In genomic region chr12:117963836-117964235, GRCh38 we compare ENCODE assay signal across 41 cellular contexts. TPM values are rescaled to one million over a fixed set of nuclear protein-coding genes. Genes with fewer than 3 reads are reported as not detected.
"Had no signal": no experiment of that assay in that cellular context is flagged by ENCODE, and none has a peak within 500 bp of the region (broad histone marks: within the 10 kb centered on the region; RNA-seq: fewer than 3 reads in every experiment).

No MANE protein-coding gene starts in this region.

- H3K36me3 Mint-ChIP-seq: activated naive CD4-positive, alpha-beta T cell treated with anti-CD3 and anti-CD28 coated beads, Interleukin-2, amount 10 ng/mL, durations not matched to agents 7 days and 5 days; activated naive CD4-positive, alpha-beta T cell treated with anti-CD3 and anti-CD28 coated beads, Interleukin-2, amount 50 U/mL, for 24 hours; activated naive CD8-positive, alpha-beta T cell; activated naive CD8-positive, alpha-beta T cell treated with anti-CD3 and anti-CD28 coated beads for 36 hours; activated naive CD8-positive, alpha-beta T cell treated with anti-CD3 and anti-CD28 coated beads, Interleukin-2, amount 10 ng/mL, durations not matched to agents 7 days and 5 days; brain had no signal

- H3K9me3 ChIP-seq: adrenal gland, ascending aorta, body of pancreas, breast epithelium had no signal

- H3K27ac Mint-ChIP-seq: activated naive CD4-positive, alpha-beta T cell treated with anti-CD3 and anti-CD28 coated beads for 36 hours; activated naive CD4-positive, alpha-beta T cell treated with anti-CD3 and anti-CD28 coated beads, Interleukin-2, amount 10 ng/mL, durations not matched to agents 7 days and 5 days; activated naive CD4-positive, alpha-beta T cell treated with anti-CD3 and anti-CD28 coated beads, Interleukin-2, amount 50 U/mL, for 24 hours; activated naive CD4-positive, alpha-beta T cell treated with anti-CD3 and anti-CD28 coated beads, Interleukin-2, amount 50 U/mL, for 72 hours; activated naive CD8-positive, alpha-beta T cell; activated naive CD8-positive, alpha-beta T cell treated with anti-CD3 and anti-CD28 coated beads for 36 hours; activated naive CD8-positive, alpha-beta T cell treated with anti-CD3 and anti-CD28 coated beads, Interleukin-2, amount 10 ng/mL, durations not matched to agents 7 days and 5 days; activated naive CD8-positive, alpha-beta T cell treated with anti-CD3 and anti-CD28 coated beads, Interleukin-2, amount 50 U/mL, for 24 hours; activated T-cell treated with anti-CD3 and anti-CD28 coated beads, Interleukin-2, amount 50 U/mL, for 24 hours; activated T-cell treated with anti-CD3 and anti-CD28 coated beads, Interleukin-2, amount 50 U/mL, for 72 hours; activated T-helper 1 cell treated with anti-CD3 and anti-CD28 coated beads, Interleukin-12 subunit alpha, Interleukin-12 subunit beta, Interleukin-2, Interleukin-4 antibody, amounts not matched to agents 30 ng/mL and 10 ng/mL and 1 ng/mL, durations not matched to agents 14 hours and 24 hours and 36 hours; activated T-helper 17 cell treated with anti-CD3 and anti-CD28 coated beads, Interleukin-2, amount 50 U/mL, for 72 hours; activated T-helper 2 cell treated with anti-CD3 and anti-CD28 coated beads, Interferon-gamma antibody, Interleukin-2, Interleukin-4, amounts not matched to agents 10 μg/mL and 5 μg/mL and 100 μg/mL, durations not matched to agents 14 hours and 24 hours and 36 hours; brain had no signal

- H3K27me3 ChIP-seq: ascending aorta, body of pancreas had no signal

- H3K4me1 ChIP-seq: adrenal gland, ascending aorta, breast epithelium had no signal

- H3K9me3 Mint-ChIP-seq: activated naive CD4-positive, alpha-beta T cell treated with anti-CD3 and anti-CD28 coated beads for 36 hours; activated naive CD4-positive, alpha-beta T cell treated with anti-CD3 and anti-CD28 coated beads, Interleukin-2, amount 10 ng/mL, durations not matched to agents 7 days and 5 days; activated naive CD4-positive, alpha-beta T cell treated with anti-CD3 and anti-CD28 coated beads, Interleukin-2, amount 50 U/mL, for 24 hours; activated naive CD4-positive, alpha-beta T cell treated with anti-CD3 and anti-CD28 coated beads, Interleukin-2, amount 50 U/mL, for 72 hours; activated naive CD8-positive, alpha-beta T cell treated with anti-CD3 and anti-CD28 coated beads for 36 hours; activated naive CD8-positive, alpha-beta T cell treated with anti-CD3 and anti-CD28 coated beads, Interleukin-2, amount 10 ng/mL, durations not matched to agents 7 days and 5 days; activated naive CD8-positive, alpha-beta T cell treated with anti-CD3 and anti-CD28 coated beads, Interleukin-2, amount 50 U/mL, for 24 hours; activated T-cell treated with anti-CD3 and anti-CD28 coated beads, Interleukin-2, amount 50 U/mL, for 24 hours; activated T-cell treated with anti-CD3 and anti-CD28 coated beads, Interleukin-2, amount 50 U/mL, for 4 hours; activated T-cell treated with anti-CD3 and anti-CD28 coated beads, Interleukin-2, amount 50 U/mL, for 72 hours; activated T-helper 1 cell treated with anti-CD3 and anti-CD28 coated beads, Interleukin-12 subunit alpha, Interleukin-12 subunit beta, Interleukin-2, Interleukin-4 antibody, amounts not matched to agents 30 ng/mL and 10 ng/mL and 1 ng/mL, durations not matched to agents 14 hours and 24 hours and 36 hours; activated T-helper 17 cell treated with anti-CD3 and anti-CD28 coated beads, Interleukin-2, amount 50 U/mL, for 72 hours; activated T-helper 2 cell treated with anti-CD3 and anti-CD28 coated beads, Interferon-gamma antibody, Interleukin-2, Interleukin-4, amounts not matched to agents 10 μg/mL and 5 μg/mL and 100 μg/mL, durations not matched to agents 14 hours and 24 hours and 36 hours; brain; central memory CD8-positive, alpha-beta T cell had no signal

- H3K27ac ChIP-seq: adrenal gland, ascending aorta, body of pancreas, brain microvascular endothelial cell, breast epithelium, cardiac muscle cell had no signal

- H3K4me3 Mint-ChIP-seq: activated naive CD4-positive, alpha-beta T cell treated with anti-CD3 and anti-CD28 coated beads for 36 hours; activated naive CD4-positive, alpha-beta T cell treated with anti-CD3 and anti-CD28 coated beads, Interleukin-2, amount 10 ng/mL, durations not matched to agents 7 days and 5 days; activated naive CD4-positive, alpha-beta T cell treated with anti-CD3 and anti-CD28 coated beads, Interleukin-2, amount 50 U/mL, for 24 hours; activated naive CD8-positive, alpha-beta T cell; activated naive CD8-positive, alpha-beta T cell treated with anti-CD3 and anti-CD28 coated beads for 36 hours; activated naive CD8-positive, alpha-beta T cell treated with anti-CD3 and anti-CD28 coated beads, Interleukin-2, amount 10 ng/mL, durations not matched to agents 7 days and 5 days; activated naive CD8-positive, alpha-beta T cell treated with anti-CD3 and anti-CD28 coated beads, Interleukin-2, amount 50 U/mL, for 24 hours; activated T-cell treated with anti-CD3 and anti-CD28 coated beads, Interleukin-2, amount 50 U/mL, for 24 hours; activated T-cell treated with anti-CD3 and anti-CD28 coated beads, Interleukin-2, amount 50 U/mL, for 4 hours; activated T-cell treated with anti-CD3 and anti-CD28 coated beads, Interleukin-2, amount 50 U/mL, for 72 hours; activated T-helper 1 cell treated with anti-CD3 and anti-CD28 coated beads, Interleukin-12 subunit alpha, Interleukin-12 subunit beta, Interleukin-2, Interleukin-4 antibody, amounts not matched to agents 30 ng/mL and 10 ng/mL and 1 ng/mL, durations not matched to agents 14 hours and 24 hours and 36 hours; activated T-helper 17 cell treated with anti-CD3 and anti-CD28 coated beads, Interleukin-2, amount 50 U/mL, for 72 hours; brain; central memory CD8-positive, alpha-beta T cell had no signal

- ATAC-seq: activated naive CD4-positive, alpha-beta T cell treated with anti-CD3 and anti-CD28 coated beads, Interleukin-2, amount 50 U/mL, for 72 hours; activated naive CD8-positive, alpha-beta T cell treated with anti-CD3 and anti-CD28 coated beads, Interleukin-2, amount 50 U/mL, for 24 hours; activated T-cell treated with anti-CD3 and anti-CD28 coated beads, Interleukin-2, amount 50 U/mL, for 4 hours; activated T-cell treated with anti-CD3 and anti-CD28 coated beads, Interleukin-2, amount 50 U/mL, for 72 hours; activated T-helper 17 cell treated with anti-CD3 and anti-CD28 coated beads, Interleukin-2, amount 50 U/mL, for 72 hours; body of pancreas had no signal

- H3K4me1 Mint-ChIP-seq: activated naive CD4-positive, alpha-beta T cell treated with anti-CD3 and anti-CD28 coated beads, Interleukin-2, amount 50 U/mL, for 24 hours had no signal

- H3K4me3 ChIP-seq: adrenal gland, ascending aorta, body of pancreas, breast epithelium, cardiac muscle cell had no signal

- H3K36me3 ChIP-seq: adrenal gland, ascending aorta, brain microvascular endothelial cell, breast epithelium, cardiac muscle cell had no signal

- DNase-seq: activated effector memory CD4-positive, alpha-beta T cell treated with anti-CD3 and anti-CD28 coated beads, Interleukin-2, amount 50 U/mL, for 16 hours; activated effector memory CD4-positive, alpha-beta T cell treated with Interleukin-2 at 50 U/mL for 16 hours; activated gamma-delta T cell; activated gamma-delta T cell treated with Interleukin-2 at 50 U/mL for 16 hours; activated naive CD4-positive, alpha-beta T cell; activated naive CD4-positive, alpha-beta T cell treated with anti-CD3 and anti-CD28 coated beads for 36 hours; activated naive CD4-positive, alpha-beta T cell treated with anti-CD3 and anti-CD28 coated beads, Interleukin-2, amount 10 ng/mL, durations not matched to agents 7 days and 5 days; activated naive CD4-positive, alpha-beta T cell treated with anti-CD3 and anti-CD28 coated beads, Interleukin-2, amount 50 U/mL, for 16 hours; activated naive CD4-positive, alpha-beta T cell treated with Interleukin-2 at 50 U/mL for 16 hours; activated naive CD8-positive, alpha-beta T cell treated with anti-CD3 and anti-CD28 coated beads for 36 hours; activated naive CD8-positive, alpha-beta T cell treated with anti-CD3 and anti-CD28 coated beads, Interleukin-2, amount 10 ng/mL, durations not matched to agents 7 days and 5 days; activated naive CD8-positive, alpha-beta T cell treated with anti-CD3 and anti-CD28 coated beads, Interleukin-2, amount 50 U/mL, for 24 hours; activated T-cell treated with anti-CD3 and anti-CD28 coated beads, Interleukin-2, amount 50 U/mL, for 1 hour; activated T-cell treated with anti-CD3 and anti-CD28 coated beads, Interleukin-2, amount 50 U/mL, for 24 hours; activated T-cell treated with anti-CD3 and anti-CD28 coated beads, Interleukin-2, amount 50 U/mL, for 4 hours; activated T-cell treated with anti-CD3 and anti-CD28 coated beads, Interleukin-2, amount 50 U/mL, for 48 hours; activated T-cell treated with anti-CD3 and anti-CD28 coated beads, Interleukin-2, amount 50 U/mL, for 72 hours; adrenal gland; amniotic stem cell; amygdala; anterior cingulate cortex; aorta; body of pancreas; brain microvascular endothelial cell; caudate nucleus; central memory CD4-positive, alpha-beta T cell; cerebellar nuclear complex had no signal

RNA-seq across cellular contexts. Expression of gene KSR2, which starts 5.0 kb away (rescaled TPM):
- total RNA-seq: activated naive CD8-positive, alpha-beta T cell treated with anti-CD3 and anti-CD28 coated beads for 36 hours; activated naive CD8-positive, alpha-beta T cell treated with anti-CD3 and anti-CD28 coated beads, Interleukin-2, amount 10 ng/mL, durations not matched to agents 7 days and 5 days; aorta; bronchial epithelial cell; cardiac septum; chondrocyte had no signal
- polyA plus RNA-seq: aorta had no signal
